In the genomic region with DNA sequence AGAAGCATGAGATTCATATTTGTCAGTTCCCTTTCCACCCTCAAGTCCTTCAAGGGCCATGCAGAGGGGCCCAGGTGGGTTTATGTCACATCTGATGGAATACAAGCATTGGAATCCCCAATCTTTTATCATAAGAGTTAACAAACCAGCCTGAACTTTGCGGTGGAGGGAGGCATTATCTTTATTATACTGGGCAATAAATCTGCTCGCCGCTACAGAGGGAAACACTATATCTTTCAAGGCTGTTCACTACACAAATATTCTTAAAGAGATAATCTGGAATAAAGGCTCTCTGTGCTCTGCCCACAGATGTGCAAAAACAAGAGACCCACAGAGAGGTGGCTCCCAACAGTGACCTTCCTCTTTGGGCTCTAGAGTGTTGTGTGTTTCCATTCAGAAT, we compare ENCODE assay signal across 1 cellular context.
TF ChIP-seq lines count a peak whose summit lies in the region.

No MANE protein-coding gene starts in this region.

TF ChIP-seq in H1, 55 proteins besides CTCF, POLR2A, EP300 and RAD21 (continued from another document):
- no peak for TF ChIP-seq RXRA (IDR thresholded peaks at IDR 0.05; ENCODE audit: insufficient read depth, low read depth, low read length)
